18 cellular contexts compared by ENCODE assay signal in the genomic region with DNA sequence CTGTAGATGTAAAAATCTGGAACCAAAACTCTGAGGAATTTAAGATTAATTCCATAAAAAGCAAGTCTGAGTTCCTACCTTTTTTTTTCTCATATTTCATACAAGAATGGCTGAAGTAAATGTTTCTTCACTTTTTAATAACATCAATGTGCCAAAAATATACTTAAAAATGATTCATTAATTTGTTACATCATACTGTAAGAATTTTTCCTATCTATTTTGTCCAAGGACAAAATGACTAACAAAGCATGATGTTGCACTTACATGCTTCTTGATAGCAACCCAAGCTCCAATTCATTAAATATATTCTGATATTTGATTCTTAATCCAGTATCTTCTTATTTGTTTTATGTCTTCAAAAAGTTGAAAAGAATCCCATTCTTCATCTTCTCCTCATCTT.
DNase-seq lines count a peak whose midpoint lies in the region; FAIRE-seq and TF ChIP-seq lines count a peak whose summit lies in the region.
"Had no signal": no experiment of that assay in that cellular context is flagged by ENCODE, and none has a peak within 500 bp of the region (broad histone marks: within the 10 kb centered on the region; RNA-seq: fewer than 3 reads in every experiment).

No MANE protein-coding gene starts in this region.

- peak; percentile 14 for DNase-seq in mammary epithelial cell
- DNase-seq in breast epithelium (ENCODE audit: low spot score in 2 of 2): no peak
- peak; percentile 10 for DNase-seq in fibroblast of mammary gland (ENCODE audit: low read depth)
- peak; percentile 8 for DNase-seq in myocyte (ENCODE audit: low read depth)
- DNase-seq in right atrium auricular region (ENCODE audit: low spot score): no peak
- no peak for DNase-seq in RCC 7860 (ENCODE audit: low spot score)
- DNase-seq in kidney: no peak
- no peak for DNase-seq in A673 (ENCODE audit: low spot score)
- DNase-seq: 8988T; CD4-positive, CD25-positive, alpha-beta regulatory T cell; COR-L47; DMS 273 treated with DMSO at 0.1 percent for 48 hours; DND-41; NCI-H1436; NCI-H1930; NCI-H526; PC-9 had no signal

- no peak for TF ChIP-seq POLR2A in breast epithelium (IDR thresholded peaks at IDR 0.05)

- H3K27ac ChIP-seq in mammary epithelial cell (ENCODE audit: insufficient read depth, low read depth, low read length) (peak overlapping the region; percentile 20), breast epithelium (no peak overlapping the region), right atrium auricular region (no peak overlapping the region), kidney (ENCODE audit: low read depth in 2 of 2, low read length in 2 of 2) (no peak overlapping the region), A673 (ENCODE audit: low read depth, low read length, poor library complexity, severe bottlenecking) (no peak overlapping the region)
- H3K27ac ChIP-seq: HL-60, PC-9 had no signal

- in situ Hi-C loops in mammary epithelial cell (cut with MboI; ENCODE audit: low sequenced_read_pairs in 2 of 2): no loop called here

- H3K4me3 ChIP-seq in mammary epithelial cell (replicated peaks in 1 of 3; ENCODE audit: insufficient read depth in 1 of 3, low read depth in 2 of 3, low read length in 3 of 3): no peak overlapping the region
- no peak overlapping the region for H3K4me3 ChIP-seq in breast epithelium
- no peak overlapping the region for H3K4me3 ChIP-seq in fibroblast of mammary gland (ENCODE audit: control insufficient read depth, low read depth, low read length)
- no peak overlapping the region for H3K4me3 ChIP-seq in right atrium auricular region
- no peak overlapping the region for H3K4me3 ChIP-seq in kidney (ENCODE audit: low read length in 2 of 2)
- no peak overlapping the region for H3K4me3 ChIP-seq in A673 (ENCODE audit: low read depth, low read length, poor library complexity, severe bottlenecking)
- H3K4me3 ChIP-seq: PC-9 had no signal

- TF ChIP-seq CTCF in mammary epithelial cell (conservative IDR thresholded peaks at IDR 0.05 in 1 of 2, IDR thresholded peaks at IDR 0.05 in 1 of 2; ENCODE audit: extremely low read depth in 1 of 2, insufficient read depth in 1 of 2, low read depth in 1 of 2, low read length in 2 of 2): no peak
- TF ChIP-seq CTCF in breast epithelium (IDR thresholded peaks at IDR 0.05): no peak
- no peak for TF ChIP-seq CTCF in fibroblast of mammary gland (conservative IDR thresholded peaks at IDR 0.05; ENCODE audit: control insufficient read depth, insufficient read depth, low read depth, low read length)
- TF ChIP-seq CTCF in right atrium auricular region (IDR thresholded peaks at IDR 0.05): no peak
- TF ChIP-seq CTCF in kidney (IDR thresholded peaks at IDR 0.05; ENCODE audit: borderline replicate concordance, extremely low read depth, insufficient read depth): no peak
- no peak for TF ChIP-seq CTCF in A673 (conservative IDR thresholded peaks at IDR 0.05; ENCODE audit: low read depth, low read length)

- BruUV-seq in mammary epithelial cell (replicated peaks; lab: Mats Ljungman, UMichigan) (no TSS peak), A673 (replicated peaks; lab: Mats Ljungman, UMichigan) (no TSS peak)

- H3K4me1 ChIP-seq in mammary epithelial cell (ENCODE audit: insufficient read depth, low read length) (peaks cover 13% of the 10 kb centered on the region), breast epithelium (no peaks in the 10 kb centered on the region), right atrium auricular region (no peaks in the 10 kb centered on the region), kidney (ENCODE audit: control insufficient read depth in 1 of 2, insufficient read depth in 1 of 2, low read depth in 1 of 2, low read length in 2 of 2) (no peaks in the 10 kb centered on the region), A673 (ENCODE audit: insufficient read depth, low read length, poor library complexity, severe bottlenecking) (peaks cover 19% of the 10 kb centered on the region)

- dilution Hi-C loops in mammary epithelial cell (cut with HindIII; ENCODE audit: low sequenced_read_pairs): no loop called here

- H3K36me3 ChIP-seq in mammary epithelial cell (ENCODE audit: insufficient read depth, low read length): no peaks in the 10 kb centered on the region
- no peaks in the 10 kb centered on the region for H3K36me3 ChIP-seq in breast epithelium
- no peaks in the 10 kb centered on the region for H3K36me3 ChIP-seq in right atrium auricular region
- H3K36me3 ChIP-seq in kidney (ENCODE audit: control insufficient read depth in 1 of 2, insufficient read depth in 2 of 2, low read length in 2 of 2): no peaks in the 10 kb centered on the region
- H3K36me3 ChIP-seq in A673 (ENCODE audit: insufficient read depth, low read length, poor library complexity, severe bottlenecking): no peaks in the 10 kb centered on the region

- no peak overlapping the region for H2AFZ ChIP-seq in mammary epithelial cell (ENCODE audit: low read depth, low read length)
- H2AFZ ChIP-seq: PC-9 had no signal

- H3K9ac ChIP-seq in mammary epithelial cell (ENCODE audit: insufficient read depth, low read length) (no peak overlapping the region), kidney (ENCODE audit: low read length in 2 of 2) (no peak overlapping the region)

- no peaks in the 10 kb centered on the region for H4K20me1 ChIP-seq in mammary epithelial cell (ENCODE audit: insufficient read depth, low read length)

- no peaks in the 10 kb centered on the region for H3K9me3 ChIP-seq in mammary epithelial cell (replicated peaks; ENCODE audit: insufficient read depth, low read length)
- no peaks in the 10 kb centered on the region for H3K9me3 ChIP-seq in breast epithelium
- no peaks in the 10 kb centered on the region for H3K9me3 ChIP-seq in right atrium auricular region
- no peaks in the 10 kb centered on the region for H3K9me3 ChIP-seq in kidney (ENCODE audit: control insufficient read depth in 1 of 2, low read length in 2 of 2)
- H3K9me3 ChIP-seq in A673 (ENCODE audit: low read depth, low read length, poor library complexity, severe bottlenecking): no peaks in the 10 kb centered on the region

- POLR2A ChIA-PET in A673 (lab: Charles Lee; ENCODE audit: low non-redundant PET): no interaction called here

- H3K27me3 ChIP-seq in mammary epithelial cell (ENCODE audit: insufficient read depth, low read length) (no peaks in the 10 kb centered on the region), breast epithelium (no peaks in the 10 kb centered on the region), right atrium auricular region (no peaks in the 10 kb centered on the region), A673 (replicated peaks; ENCODE audit: insufficient read depth, low read depth, low read length, poor library complexity) (no peaks in the 10 kb centered on the region)

- CTCF ChIA-PET in mammary epithelial cell (lab: Charles Lee; ENCODE audit: low non-redundant PET) (no interaction called here), A673 (lab: Charles Lee) (no interaction called here)

- intact Hi-C loops in mammary epithelial cell (cut with micrococcal nuclease): no loop called here
- intact Hi-C loops in breast epithelium (cut with DNase I; ENCODE audit: low total_unique reads): no loop called here
- intact Hi-C loops in kidney (cut with DNase I): no loop called here
- intact Hi-C loops in A673 (cut with micrococcal nuclease; ENCODE audit: unreplicated experiment): loop anchor here (2.0 to 5.0 kb wide), 2 partner anchors 98 to 181 kb away; no protein-coding TSS in a partner anchor

- H3K4me2 ChIP-seq in mammary epithelial cell (ENCODE audit: insufficient read depth, low read depth, low read length): no peak overlapping the region
- H3K4me2 ChIP-seq: PC-9 had no signal

- no peak for FAIRE-seq in RCC 7860 (lab: Jason Lieb, UNC)
- no peak for FAIRE-seq in kidney (lab: Jason Lieb, UNC)

- H3K79me2 ChIP-seq in mammary epithelial cell (ENCODE audit: insufficient read depth, low read length): no peaks in the 10 kb centered on the region

Comparison
In these comparisons a context has a peak if more than half of its experiments do, and no peak if none do; other contexts are left out.
1. DNase-seq: peak in mammary epithelial cell (single experiment), fibroblast of mammary gland (single experiment) and myocyte (single experiment); none in breast epithelium (0 of 2), right atrium auricular region (single experiment), RCC 7860 (single experiment), kidney (single experiment) and A673 (single experiment).